In the genomic region with DNA sequence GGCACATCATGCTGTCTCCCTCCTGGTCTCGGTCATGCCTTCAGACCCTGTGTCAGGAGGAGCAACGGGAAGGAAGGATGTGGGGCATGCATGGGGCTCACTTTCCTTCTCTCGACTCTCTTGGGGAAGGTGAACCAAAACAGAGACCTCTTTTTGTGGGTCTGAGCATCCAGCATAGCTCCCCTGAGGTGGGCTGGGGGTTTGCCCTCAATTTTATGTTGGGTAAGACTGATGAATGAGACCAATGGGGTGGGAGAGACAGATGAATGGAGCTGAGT, we compare ENCODE assay signal across 8 cellular contexts. TPM values are rescaled to one million over a fixed set of nuclear protein-coding genes. Genes with fewer than 3 reads are reported as not detected.
DNase-seq lines count a peak whose midpoint lies in the region; ATAC-seq and TF ChIP-seq lines count a peak whose summit lies in the region.

No MANE protein-coding gene starts in this region.

- no peak for TF ChIP-seq CTCF in HCT116 (IDR thresholded peaks at IDR 0.05 in 2 of 3, conservative IDR thresholded peaks at IDR 0.05 in 1 of 3; ENCODE audit: borderline replicate concordance in 1 of 3, insufficient read depth in 1 of 3, low read depth in 2 of 3, low read length in 2 of 3)
- no peak for TF ChIP-seq CTCF in RWPE1 (conservative IDR thresholded peaks at IDR 0.05; ENCODE audit: low read depth)
- no peak for TF ChIP-seq CTCF in left lung (IDR thresholded peaks at IDR 0.05)

- H3K9me3 ChIP-seq in HCT116 (ENCODE audit: control insufficient read depth in 1 of 2, insufficient read depth in 1 of 2, low read depth in 1 of 2, low read length in 2 of 2) (peaks cover 0 to 6% of the 10 kb centered on the region in 2 experiments; a peak in 1 of 4 replicates), left lung (no peaks in the 10 kb centered on the region)

- peaks cover 80 to 92% of the 10 kb centered on the region in 2 experiments for H3K4me1 ChIP-seq in HCT116 (ENCODE audit: control insufficient read depth in 1 of 2, insufficient read depth in 2 of 2, low read length in 2 of 2)
- H3K4me1 ChIP-seq in left lung, result peaks cover 11 to 58% of the 10 kb centered on the region in 2 donors

- H4K20me1 ChIP-seq in HCT116 (ENCODE audit: insufficient read depth), result no peaks in the 10 kb centered on the region

- no TSS peak for BruUV-seq in HCT116 (replicated peaks; lab: Mats Ljungman, UMichigan)

- POLR2A ChIA-PET in HCT116 (lab: Charles Lee), result interaction anchor here (0.7 to 7.2 kb wide), 5 partner anchors 11 to 56 kb away, joined by 3 to 134 read pairs (median 4); no protein-coding TSS in a partner anchor
- POLR2A ChIA-PET in RWPE1 (lab: Yijun Ruan, JAX; ENCODE audit: low non-redundant PET), result no interaction called here

- H3K36me3 ChIP-seq in HCT116 (ENCODE audit: control insufficient read depth in 1 of 2, insufficient read depth in 2 of 2, low read length in 2 of 2) (peaks cover 0 to 4% of the 10 kb centered on the region in 2 experiments; a peak in 1 of 4 replicates), left lung (peaks cover 0 to under 1% of the 10 kb centered on the region in 2 donors)

- CTCF ChIA-PET in HCT116 (lab: Charles Lee), result interaction anchor here (1.0 to 3.3 kb wide), 2 partner anchors 53 to 59 kb away, joined by 3 to 26 read pairs; no protein-coding TSS in a partner anchor
- CTCF ChIA-PET in RWPE1 (lab: Yijun Ruan, JAX), result no interaction called here

- intact Hi-C loops in HCT116 (cut with micrococcal nuclease), result no loop called here
- intact Hi-C loops in left lung (cut with DNase I), result no loop called here

- peak; percentile 4 for ATAC-seq in GM18499 (IDR thresholded peaks at IDR 0.05; ENCODE audit: insufficient read depth, unreplicated experiment)
- no peak for ATAC-seq in HCT116
- peak; percentile 6 for ATAC-seq in left lung

- no peaks in the 10 kb centered on the region for H3K27me3 ChIP-seq in HCT116 (ENCODE audit: insufficient read depth, low read length)
- no peaks in the 10 kb centered on the region for H3K27me3 ChIP-seq in left lung

- H3K4me3 ChIP-seq in HCT116 (replicated peaks in 1 of 2; ENCODE audit: low read depth in 1 of 2, low read length in 2 of 2) (peak overlapping the region; percentile 34 to 38), left lung (peak overlapping the region; percentile 33 to 70)

- RAD21 ChIA-PET in HCT116 (lab: Charles Lee; ENCODE audit: low non-redundant PET in 1 of 2, low total read pairs in 2 of 2, uncharacterized antibody in 2 of 2, unreplicated experiment in 2 of 2), result no interaction called here

- H2AFZ ChIP-seq in HCT116 (ENCODE audit: low read depth, low read length, poor library complexity, severe bottlenecking), result no peak overlapping the region

- DNase-seq in HCT116 (ENCODE audit: low read depth, low spot score) (no peak), RWPE1 (ENCODE audit: low spot score) (no peak), left lung (no peak), hepatic stellate cell (ENCODE audit: low spot score) (no peak), CD1c-positive myeloid dendritic cell (ENCODE audit: extremely low spot score) (no peak), AG08395 (ENCODE audit: low spot score) (no peak), NCI-H1930 (lab: John Stamatoyannopoulos, UW) (no peak)

- H3K27ac ChIP-seq in HCT116 (ENCODE audit: low read depth, low read length) (peak overlapping the region; percentile 77), RWPE1 (peak overlapping the region; percentile 58; the same call in 1 of the 2 replicates), left lung (peak overlapping the region; percentile 85 to 93)

- TF ChIP-seq POLR2A in HCT116 (IDR thresholded peaks at IDR 0.05; ENCODE audit: borderline replicate concordance, extremely low read depth, insufficient read depth, insufficient read length), result no peak

- peak overlapping the region; percentile 65 for H3K4me2 ChIP-seq in HCT116 (ENCODE audit: low read length)

- peaks cover 57% of the 10 kb centered on the region for H3K79me2 ChIP-seq in HCT116 (ENCODE audit: insufficient read depth, low read length)

- no peaks in the 10 kb centered on the region for H3K9me2 ChIP-seq in HCT116 (ENCODE audit: insufficient read depth)

- no peak for TF ChIP-seq RAD21 in HCT116 (IDR thresholded peaks at IDR 0.05; ENCODE audit: low read depth)

- H3K9ac ChIP-seq in HCT116 (ENCODE audit: low read length), result peak overlapping the region; percentile 67

TF ChIP-seq in HCT116, 20 proteins besides CTCF, POLR2A, EP300 and RAD21:
- TF ChIP-seq, protein P1, sequence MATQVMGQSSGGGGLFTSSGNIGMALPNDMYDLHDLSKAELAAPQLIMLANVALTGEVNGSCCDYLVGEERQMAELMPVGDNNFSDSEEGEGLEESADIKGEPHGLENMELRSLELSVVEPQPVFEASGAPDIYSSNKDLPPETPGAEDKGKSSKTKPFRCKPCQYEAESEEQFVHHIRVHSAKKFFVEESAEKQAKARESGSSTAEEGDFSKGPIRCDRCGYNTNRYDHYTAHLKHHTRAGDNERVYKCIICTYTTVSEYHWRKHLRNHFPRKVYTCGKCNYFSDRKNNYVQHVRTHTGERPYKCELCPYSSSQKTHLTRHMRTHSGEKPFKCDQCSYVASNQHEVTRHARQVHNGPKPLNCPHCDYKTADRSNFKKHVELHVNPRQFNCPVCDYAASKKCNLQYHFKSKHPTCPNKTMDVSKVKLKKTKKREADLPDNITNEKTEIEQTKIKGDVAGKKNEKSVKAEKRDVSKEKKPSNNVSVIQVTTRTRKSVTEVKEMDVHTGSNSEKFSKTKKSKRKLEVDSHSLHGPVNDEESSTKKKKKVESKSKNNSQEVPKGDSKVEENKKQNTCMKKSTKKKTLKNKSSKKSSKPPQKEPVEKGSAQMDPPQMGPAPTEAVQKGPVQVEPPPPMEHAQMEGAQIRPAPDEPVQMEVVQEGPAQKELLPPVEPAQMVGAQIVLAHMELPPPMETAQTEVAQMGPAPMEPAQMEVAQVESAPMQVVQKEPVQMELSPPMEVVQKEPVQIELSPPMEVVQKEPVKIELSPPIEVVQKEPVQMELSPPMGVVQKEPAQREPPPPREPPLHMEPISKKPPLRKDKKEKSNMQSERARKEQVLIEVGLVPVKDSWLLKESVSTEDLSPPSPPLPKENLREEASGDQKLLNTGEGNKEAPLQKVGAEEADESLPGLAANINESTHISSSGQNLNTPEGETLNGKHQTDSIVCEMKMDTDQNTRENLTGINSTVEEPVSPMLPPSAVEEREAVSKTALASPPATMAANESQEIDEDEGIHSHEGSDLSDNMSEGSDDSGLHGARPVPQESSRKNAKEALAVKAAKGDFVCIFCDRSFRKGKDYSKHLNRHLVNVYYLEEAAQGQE (IDR thresholded peaks at IDR 0.05; ENCODE audit: low read depth), result no peak
- TF ChIP-seq SIN3A (IDR thresholded peaks at IDR 0.05; ENCODE audit: low read depth), result no peak
- no peak for TF ChIP-seq YY1 (IDR thresholded peaks at IDR 0.05; ENCODE audit: extremely low read depth, insufficient replicate concordance, low read depth, low read length)
- TF ChIP-seq, protein P2, sequence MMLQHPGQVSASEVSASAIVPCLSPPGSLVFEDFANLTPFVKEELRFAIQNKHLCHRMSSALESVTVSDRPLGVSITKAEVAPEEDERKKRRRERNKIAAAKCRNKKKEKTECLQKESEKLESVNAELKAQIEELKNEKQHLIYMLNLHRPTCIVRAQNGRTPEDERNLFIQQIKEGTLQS (IDR thresholded peaks at IDR 0.05), result no peak
- TF ChIP-seq JUND (IDR thresholded peaks at IDR 0.05), result no peak
- no peak for TF ChIP-seq EZH2phosphoT487 (IDR thresholded peaks at IDR 0.05; ENCODE audit: borderline replicate concordance)

RNA-seq across cellular contexts. Expression of a gene that starts 2.6 kb away (rescaled TPM):
- total RNA-seq in HCT116 (2021; ENCODE audit: unreplicated experiment), result 195 TPM
- polyA plus RNA-seq in HCT116 (2012), result 101 and 149 TPM in 2 replicates
- 10 to 100 TPM; 68.0 to 82.5 TPM for total RNA-seq in left lung
